Comparison of ENCODE assay signal across 1 cellular context in genomic region chr1:235622933-235623790, GRCh38.
TF ChIP-seq lines count a peak whose summit lies in the region.

No MANE protein-coding gene starts in this region.

TF ChIP-seq in HepG2, 621 proteins besides CTCF, POLR2A, EP300 and RAD21 (continued from another document):
- TF ChIP-seq ZBED4 (CRISPR knock-in tag; IDR thresholded peaks at IDR 0.05; ENCODE audit: borderline replicate concordance) (no peak), PHF5A (CRISPR knock-in tag; IDR thresholded peaks at IDR 0.05; ENCODE audit: low read depth, unreplicated experiment) (peak; percentile 45), PRDM15 (CRISPR knock-in tag; IDR thresholded peaks at IDR 0.05) (peak; percentile 83), PHB2 (IDR thresholded peaks at IDR 0.05; ENCODE audit: partially characterized antibody) (no peak), SOX13 (IDR thresholded peaks at IDR 0.05) (no peak), SOX13 (CRISPR knock-in tag; conservative IDR thresholded peaks at IDR 0.05 in 1 of 2, IDR thresholded peaks at IDR 0.05 in 1 of 2) (peak in 1 of 2 experiments; percentile 35; a peak in 1 of 4 replicates), GATAD2A (CRISPR knock-in tag; IDR thresholded peaks at IDR 0.05) (peak; percentile 51), ZMYM2 (CRISPR knock-in tag; IDR thresholded peaks at IDR 0.05) (0 out of 2 replicates have a peak, but pooled peaks have one; percentile 37), HNF4A (CRISPR knock-in tag; IDR thresholded peaks at IDR 0.05) (peak; percentile 63), FOXJ3 (CRISPR knock-in tag; IDR thresholded peaks at IDR 0.05; ENCODE audit: borderline replicate concordance) (0 out of 2 replicates have a peak, but pooled peaks have one; percentile 31), BCL6 (CRISPR knock-in tag; IDR thresholded peaks at IDR 0.05) (0 out of 2 replicates have a peak, but pooled peaks have one; percentile 26), RELA (CRISPR knock-in tag; IDR thresholded peaks at IDR 0.05) (no peak), RXRB (CRISPR knock-in tag; IDR thresholded peaks at IDR 0.05; ENCODE audit: borderline replicate concordance) (peak; percentile 32; the same call in 1 of the 2 replicates), ZBTB38 (CRISPR knock-in tag; IDR thresholded peaks at IDR 0.05) (no peak), SP5 (CRISPR knock-in tag; IDR thresholded peaks at IDR 0.05; ENCODE audit: borderline replicate concordance, low read depth) (peak; percentile 71; the same call in 1 of the 2 replicates), MLX (CRISPR knock-in tag; IDR thresholded peaks at IDR 0.05) (no peak), SOX6 (IDR thresholded peaks at IDR 0.05) (no peak), SOX6 (CRISPR knock-in tag; IDR thresholded peaks at IDR 0.05) (0 out of 2 replicates have a peak, but pooled peaks have one; percentile 31), ZNF362 (CRISPR knock-in tag; IDR thresholded peaks at IDR 0.05; ENCODE audit: borderline replicate concordance) (peak; percentile 37; the same call in 1 of the 2 replicates), ZNF687 (CRISPR knock-in tag; IDR thresholded peaks at IDR 0.05) (peak; percentile 32), MBD4 (IDR thresholded peaks at IDR 0.05; ENCODE audit: borderline replicate concordance, low read length) (no peak), NR2F6 (IDR thresholded peaks at IDR 0.05) (no peak), NR2F6 (CRISPR knock-in tag; IDR thresholded peaks at IDR 0.05) (peak; percentile 32; the same call in 1 of the 2 replicates), ARNTL (CRISPR knock-in tag; IDR thresholded peaks at IDR 0.05) (no peak), ELF3 (CRISPR knock-in tag; IDR thresholded peaks at IDR 0.05) (0 out of 2 replicates have a peak, but pooled peaks have one; percentile 31), HDAC1 (CRISPR knock-in tag; IDR thresholded peaks at IDR 0.05) (0 out of 2 replicates have a peak, but pooled peaks have one; percentile 21), ZNF749 (CRISPR knock-in tag; IDR thresholded peaks at IDR 0.05; ENCODE audit: borderline replicate concordance) (no peak), SALL1 (CRISPR knock-in tag; IDR thresholded peaks at IDR 0.05) (0 out of 2 replicates have a peak, but pooled peaks have one; percentile 7), ZNF557 (CRISPR knock-in tag; IDR thresholded peaks at IDR 0.05) (no peak)
